ENCODE assay signal across 9 cellular contexts in genomic region chr1:78145105-78145580, GRCh38.
DNase-seq lines count a peak whose midpoint lies in the region; ATAC-seq and TF ChIP-seq lines count a peak whose summit lies in the region.
"Had no signal": no experiment of that assay in that cellular context is flagged by ENCODE, and none has a peak within 500 bp of the region (broad histone marks: within the 10 kb centered on the region; RNA-seq: fewer than 3 reads in every experiment).

No MANE protein-coding gene starts in this region.

- H3K9me1 ChIP-seq in IMR-90 (ENCODE audit: insufficient read depth, low read length) = no peaks in the 10 kb centered on the region

- H3K27ac ChIP-seq in GM23248 = no peak overlapping the region
- no peak overlapping the region for H3K27ac ChIP-seq in IMR-90 (ENCODE audit: insufficient read depth, low read length)
- H3K27ac ChIP-seq in Panc1 (ENCODE audit: low read length) = no peak overlapping the region
- H3K27ac ChIP-seq in body of pancreas = no peak overlapping the region
- H3K27ac ChIP-seq: neutrophil had no signal

- dilution Hi-C loops in IMR-90 (cut with HindIII; ENCODE audit: low sequenced_read_pairs, unreplicated experiment) = loop anchor here (10.0 kb wide), 1 partner anchor 460 kb away; no protein-coding TSS in a partner anchor

- H4K20me1 ChIP-seq in GM23248 (ENCODE audit: insufficient read depth) = no peaks in the 10 kb centered on the region
- no peaks in the 10 kb centered on the region for H4K20me1 ChIP-seq in IMR-90 (ENCODE audit: insufficient read depth, low read length)

- POLR2A ChIA-PET in IMR-90 (lab: Charles Lee; ENCODE audit: unreplicated experiment) = no interaction called here
- POLR2A ChIA-PET in Panc1 (lab: Charles Lee) = no interaction called here

- H3K27ac Mint-ChIP-seq in immature natural killer cell = no peak overlapping the region

- no peaks in the 10 kb centered on the region for H3K79me2 ChIP-seq in GM23248 (ENCODE audit: insufficient read depth)

- intact Hi-C loops in IMR-90 (cut with micrococcal nuclease) (loop anchor here (1.0 to 10.0 kb wide), 4 partner anchors 130 to 462 kb away; no protein-coding TSS in a partner anchor), Panc1 (cut with micrococcal nuclease; ENCODE audit: unreplicated experiment) (loop anchor here (1.0 to 5.0 kb wide), 2 partner anchors 462 to 532 kb away; no protein-coding TSS in a partner anchor), body of pancreas (cut with DNase I) (loop anchor here (10.0 kb wide), 1 partner anchor 530 kb away; no protein-coding TSS in a partner anchor)

- no peak overlapping the region for H3K56ac ChIP-seq in IMR-90 (ENCODE audit: extremely low read depth, insufficient read depth, low read length)

- BruUV-seq in IMR-90 (replicated peaks; lab: Mats Ljungman, UMichigan) (no TSS peak), Panc1 (replicated peaks; lab: Mats Ljungman, UMichigan) (no TSS peak)

- H3K36me3 ChIP-seq in GM23248 (ENCODE audit: low read depth) (no peaks in the 10 kb centered on the region), IMR-90 (ENCODE audit: control insufficient read depth, insufficient read depth, low read length) (no peaks in the 10 kb centered on the region), Panc1 (ENCODE audit: control insufficient read depth, insufficient read depth, low read length) (no peaks in the 10 kb centered on the region), body of pancreas (replicated peaks in 1 of 2; ENCODE audit: insufficient read depth in 1 of 2, low read depth in 2 of 2) (no peaks in the 10 kb centered on the region)
- H3K36me3 ChIP-seq: neutrophil had no signal

- H3K4me1 Mint-ChIP-seq in immature natural killer cell = peaks cover 11 to 15% of the 10 kb centered on the region in 2 donors

- no peak overlapping the region for H4K8ac ChIP-seq in IMR-90 (ENCODE audit: low read depth in 2 of 2, low read length in 2 of 2)

- no peaks in the 10 kb centered on the region for H3K36me3 Mint-ChIP-seq in immature natural killer cell

- H2AK5ac ChIP-seq in IMR-90 (ENCODE audit: low read depth, low read length) = no peak overlapping the region

- no peak overlapping the region for H3K14ac ChIP-seq in IMR-90 (replicated peaks; ENCODE audit: low read depth, low read length)

- WGBS in GM23248 (ENCODE audit: low coverage in 1 of 2, low lambda C conversion rate in 2 of 2, missing lambda C conversion rate in 2 of 2), 2 experiments = 8 to 14% methylated on average over 2 of the region's 2 CpGs
- 0% methylated on average over 1 of the region's 2 CpGs; no CpG with 5 or more reads in 1 of the 2 experiments for WGBS in IMR-90 (ENCODE audit: extremely low coverage in 2 of 2, insufficient read length in 1 of 2), 2 experiments
- 2 to 7% methylated on average over 2 of the region's 2 CpGs for WGBS in body of pancreas, 2 donors

- CTCF ChIA-PET in IMR-90 (lab: Yijun Ruan, JAX) (interaction anchor here (0.6 to 4.4 kb wide), 8 partner anchors 14 to 497 kb away, joined by 3 to 32 read pairs (median 3); no protein-coding TSS in a partner anchor), Panc1 (lab: Charles Lee) (interaction anchor here (0.7 kb wide), 1 partner anchor 461 kb away, joined by 3 read pairs; no protein-coding TSS in a partner anchor)

- peak overlapping the region; percentile 23; the same call in 1 of the 2 replicates for H2BK120ac ChIP-seq in IMR-90 (ENCODE audit: low read depth, low read length)

- no peak overlapping the region for H2BK15ac ChIP-seq in IMR-90 (ENCODE audit: low read depth, low read length)

- H4K5ac ChIP-seq in IMR-90 (ENCODE audit: low read depth, low read length) = no peak overlapping the region

- in situ Hi-C loops in GM23248 (cut with MboI) = no loop called here
- in situ Hi-C loops in IMR-90 (cut with MboI; ENCODE audit: low sequenced_read_pairs) = no loop called here
- in situ Hi-C loops in Panc1 (cut with HindIII; ENCODE audit: low pct_unique_long_range_greater_than_20kb, low sequenced_read_pairs) = no loop called here

- H3K18ac ChIP-seq in IMR-90 (ENCODE audit: low read depth, low read length) = no peak overlapping the region

- H3K4me3 Mint-ChIP-seq in immature natural killer cell = no peak overlapping the region

- peak overlapping the region; percentile 27; the same call in 1 of the 2 replicates for H2BK20ac ChIP-seq in IMR-90 (ENCODE audit: low read depth, low read length)

- H3K23ac ChIP-seq in IMR-90 (ENCODE audit: low read depth, low read length) = no peak overlapping the region

- H4K91ac ChIP-seq in IMR-90 (ENCODE audit: insufficient read depth, low read depth, low read length) = no peak overlapping the region

- no peaks in the 10 kb centered on the region for H3K9me3 Mint-ChIP-seq in immature natural killer cell

- no peak overlapping the region for H3K4ac ChIP-seq in IMR-90 (ENCODE audit: low read depth, low read length)

- H3K27me3 ChIP-seq in GM23248 (replicated peaks; ENCODE audit: insufficient read depth) (no peaks in the 10 kb centered on the region), IMR-90 (ENCODE audit: control insufficient read depth, insufficient read depth, low read length) (no peaks in the 10 kb centered on the region), Panc1 (ENCODE audit: control insufficient read depth, insufficient read depth, low read length) (peaks cover 6% of the 10 kb centered on the region), body of pancreas (no peaks in the 10 kb centered on the region)
- H3K27me3 ChIP-seq: neutrophil had no signal

- TF ChIP-seq POLR2A in IMR-90 (IDR thresholded peaks at IDR 0.05; ENCODE audit: low read depth, low read length) (peak; percentile 46; the same call in 1 of the 2 replicates), body of pancreas (IDR thresholded peaks at IDR 0.05) (no peak)

- H3K4me1 ChIP-seq in GM23248 (ENCODE audit: insufficient read depth) (peaks cover 17% of the 10 kb centered on the region), IMR-90 (ENCODE audit: control insufficient read depth, insufficient read depth, low read length) (no peaks in the 10 kb centered on the region; the same call in 1 of the 2 replicates), Panc1 (ENCODE audit: control insufficient read depth, insufficient read depth, low read length) (no peaks in the 10 kb centered on the region), body of pancreas (peaks cover 19% of the 10 kb centered on the region)

- H3K9me3 ChIP-seq in GM23248 (ENCODE audit: low read depth) = no peaks in the 10 kb centered on the region
- H3K9me3 ChIP-seq in IMR-90 (ENCODE audit: control insufficient read depth, insufficient read depth, low read length) = no peaks in the 10 kb centered on the region
- H3K9me3 ChIP-seq in Panc1 (ENCODE audit: control insufficient read depth, insufficient read depth, low read depth, low read length) = no peaks in the 10 kb centered on the region
- no peaks in the 10 kb centered on the region for H3K9me3 ChIP-seq in body of pancreas
- H3K9me3 ChIP-seq: neutrophil had no signal

- TF ChIP-seq RAD21 in IMR-90 (IDR thresholded peaks at IDR 0.05; ENCODE audit: low read length) = peak; percentile 98

- H3K27me3 Mint-ChIP-seq in immature natural killer cell (ENCODE audit: low read depth in 3 of 3) = peaks cover 2 to 14% (median 5%) of the 10 kb centered on the region in 3 donors

- H3K79me1 ChIP-seq in IMR-90 (ENCODE audit: low read depth in 1 of 2, low read length in 2 of 2) = no peaks in the 10 kb centered on the region

- H3K9me2 ChIP-seq in GM23248 (ENCODE audit: insufficient read depth) = no peaks in the 10 kb centered on the region

- no peak overlapping the region for H2AFZ ChIP-seq in GM23248
- H2AFZ ChIP-seq in IMR-90 (replicated peaks; ENCODE audit: low read length, poor library complexity) = no peak overlapping the region

- H3F3A ChIP-seq in GM23248 (ENCODE audit: insufficient read depth) = peaks cover 16% of the 10 kb centered on the region; the same call in 1 of the 2 replicates

- TF ChIP-seq CTCF in IMR-90 (conservative IDR thresholded peaks at IDR 0.05; ENCODE audit: low read depth, low read length) (peak; percentile 97), Panc1 (IDR thresholded peaks at IDR 0.05) (peak; percentile 91), body of pancreas (IDR thresholded peaks at IDR 0.05) (peak; percentile 80 to 91 (median 87))

- H3K4me3 ChIP-seq in GM23248 (no peak overlapping the region), IMR-90 (ENCODE audit: insufficient read depth, low read depth, low read length) (no peak overlapping the region), Panc1 (ENCODE audit: low read depth in 2 of 2, low read length in 2 of 2) (no peak overlapping the region), body of pancreas (no peak overlapping the region)

- no peak overlapping the region for H2BK5ac ChIP-seq in IMR-90 (ENCODE audit: low read depth, low read length, poor library complexity, severe bottlenecking)

- H2AK9ac ChIP-seq in IMR-90 (replicated peaks; ENCODE audit: low read depth, low read length, poor library complexity) = no peak overlapping the region

- DNase-seq in activated gamma-delta T cell treated with Interleukin-2 at 50 U/mL for 16 hours = peak; percentile 11
- DNase-seq in activated gamma-delta T cell (lab: John Stamatoyannopoulos, UW) = no peak
- DNase-seq in GM23248 = peak; percentile 85
- peak; percentile 82 for DNase-seq in IMR-90
- DNase-seq in Panc1 (ENCODE audit: low read depth, low spot score) = peak; percentile 43
- peak; percentile 61 to 71 (median 66) for DNase-seq in body of pancreas
- DNase-seq in immature natural killer cell = peak; percentile 11 to 31 (median 24)
- DNase-seq in stimulated activated CD4-positive, alpha-beta T cell treated with anti-CD3 and anti-CD28 coated beads, Interleukin-12 subunit alpha, Interleukin-12 subunit beta, amount 100 ng/mL, for 48 hours (ENCODE audit: low read depth in 2 of 3, low spot score in 1 of 3) = peak in 2 of 3 donors; percentile 5 to 10

- no peak overlapping the region for H3K9ac ChIP-seq in GM23248
- H3K9ac ChIP-seq in IMR-90 (ENCODE audit: low read depth, low read length) = no peak overlapping the region

- ATAC-seq in IMR-90 (ENCODE audit: low read depth) (peak; percentile 95), Panc1 (peak; percentile 90), body of pancreas (peak; percentile 87)

- H3K4me2 ChIP-seq in GM23248 (ENCODE audit: unreplicated experiment) (peak overlapping the region; percentile 21), IMR-90 (ENCODE audit: low read depth, low read length) (no peak overlapping the region)

TF ChIP-seq in IMR-90, 13 proteins besides CTCF, POLR2A, EP300 and RAD21 (continues in another document):
- TF ChIP-seq SMC3 (IDR thresholded peaks at IDR 0.05; ENCODE audit: low read depth, low read length) (peak; percentile 97), ELK1 (IDR thresholded peaks at IDR 0.05; ENCODE audit: borderline replicate concordance, low read depth, low read length) (no peak), FOS (IDR thresholded peaks at IDR 0.05; ENCODE audit: low read depth, low read length) (no peak), NFE2L2 (IDR thresholded peaks at IDR 0.05; ENCODE audit: low read depth, low read length) (no peak)
